In the genomic region with DNA sequence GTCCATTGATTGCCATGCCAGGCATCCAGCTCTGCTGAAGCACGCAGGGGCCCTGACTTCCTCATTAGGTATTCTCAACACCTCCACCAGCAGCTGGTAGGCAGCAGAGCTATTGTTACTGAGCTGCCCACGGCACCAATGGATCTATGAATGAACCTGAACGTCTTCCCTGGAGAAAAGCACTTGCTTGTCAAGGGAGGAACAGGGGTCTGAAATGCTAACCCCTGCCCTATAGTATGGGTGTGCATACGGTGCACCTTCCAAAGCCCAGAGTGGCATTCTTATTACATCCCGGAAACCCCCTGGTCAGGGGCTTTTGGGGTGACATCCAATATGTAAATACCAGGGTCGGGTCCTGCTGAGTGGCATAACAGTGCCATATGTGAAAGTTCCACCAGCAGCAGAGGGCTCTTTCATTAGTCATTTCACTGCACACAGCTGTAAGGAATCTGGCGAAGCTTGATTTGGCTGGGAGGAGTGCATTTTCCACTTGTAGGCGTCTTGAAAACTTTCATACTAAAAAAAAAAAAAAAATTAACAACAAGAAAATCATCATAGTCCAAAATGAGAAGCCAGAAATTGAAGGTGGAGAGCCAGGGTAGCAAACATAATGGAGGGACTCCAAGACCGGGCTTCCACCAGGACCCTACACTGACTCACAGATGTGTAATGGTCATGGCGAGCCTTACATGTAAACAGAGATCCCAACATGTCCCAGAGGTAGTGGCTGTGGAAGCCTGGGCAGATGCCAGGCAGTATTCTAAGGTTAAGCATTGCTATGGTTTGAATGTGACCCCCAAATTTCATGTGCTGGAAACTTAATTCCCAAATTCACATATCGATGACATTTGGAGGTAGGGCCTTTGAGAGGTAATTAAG, we compare ENCODE assay signal across 1 cellular context.
A peak's percentile ranks its signal among the peaks of the same experiment; 100 is the strongest.
TF ChIP-seq lines count a peak whose summit lies in the region.

No MANE protein-coding gene starts in this region.

TF ChIP-seq in GM12878, 131 proteins besides CTCF, POLR2A, EP300 and RAD21 (continued from another document):
- TF ChIP-seq SP1 (IDR thresholded peaks at IDR 0.05; ENCODE audit: low read depth, low read length) (peak; percentile 43), BCL11A (IDR thresholded peaks at IDR 0.05; ENCODE audit: low read depth, low read length) (peak; percentile 60), SPI1 (IDR thresholded peaks at IDR 0.05; ENCODE audit: borderline replicate concordance, insufficient read depth, low read depth, low read length) (peak; percentile 80), EED (IDR thresholded peaks at IDR 0.05; ENCODE audit: low read depth) (peak; percentile 70), IRF4 (IDR thresholded peaks at IDR 0.05; ENCODE audit: low read depth, low read length) (0 out of 2 replicates have a peak, but pooled peaks have one; percentile 14), BCLAF1 (IDR thresholded peaks at IDR 0.05) (no peak), CREM (IDR thresholded peaks at IDR 0.05; ENCODE audit: low read depth) (peak; percentile 36; the same call in 1 of the 2 replicates), SMARCA5 (IDR thresholded peaks at IDR 0.05) (peak; percentile 73; the same call in 1 of the 2 replicates), ZNF207 (IDR thresholded peaks at IDR 0.05; ENCODE audit: borderline replicate concordance) (no peak), JUNB (IDR thresholded peaks at IDR 0.05) (peak; percentile 63), MTA2 (IDR thresholded peaks at IDR 0.05; ENCODE audit: low read depth) (peak; percentile 35), DPF2 (IDR thresholded peaks at IDR 0.05) (peak; percentile 67), YY1 (IDR thresholded peaks at IDR 0.05; ENCODE audit: low read depth, low read length) (0 out of 2 replicates have a peak, but pooled peaks have one; percentile 7), IKZF1 (conservative IDR thresholded peaks at IDR 0.05) (peak; percentile 78), PAX5 (IDR thresholded peaks at IDR 0.05; ENCODE audit: borderline replicate concordance, low read depth, low read length) (peak; percentile 55; the same call in 1 of the 2 replicates), SMAD1 (IDR thresholded peaks at IDR 0.05; ENCODE audit: low read depth, partially characterized antibody) (no peak), GATAD2B (conservative IDR thresholded peaks at IDR 0.05; ENCODE audit: low read depth) (peak; percentile 87), ATF7 (IDR thresholded peaks at IDR 0.05; ENCODE audit: low read depth) (no peak; the same call in 1 of the 2 replicates), ZNF274 (IDR thresholded peaks at IDR 0.05; ENCODE audit: insufficient read depth, insufficient read length) (no peak), WRNIP1 (IDR thresholded peaks at IDR 0.05; ENCODE audit: borderline replicate concordance, low read depth, low read length) (no peak), NR2F1 (conservative IDR thresholded peaks at IDR 0.05) (peak; percentile 76), YBX1 (IDR thresholded peaks at IDR 0.05) (no peak), TAF1 (IDR thresholded peaks at IDR 0.05; ENCODE audit: borderline replicate concordance, low read depth, low read length) (no peak), MEF2A (IDR thresholded peaks at IDR 0.05; ENCODE audit: insufficient read depth, low read depth, low read length) (no peak), RELA (IDR thresholded peaks at IDR 0.05; ENCODE audit: borderline replicate concordance, partially characterized antibody) (peak; percentile 97), TCF12 (IDR thresholded peaks at IDR 0.05; ENCODE audit: low read depth, low read length) (peak; percentile 53; the same call in 1 of the 2 replicates), EGR1 (IDR thresholded peaks at IDR 0.05; ENCODE audit: borderline replicate concordance in 1 of 2, low read depth in 2 of 2, low read length in 2 of 2) (no peak)
- TF ChIP-seq, protein P1, sequence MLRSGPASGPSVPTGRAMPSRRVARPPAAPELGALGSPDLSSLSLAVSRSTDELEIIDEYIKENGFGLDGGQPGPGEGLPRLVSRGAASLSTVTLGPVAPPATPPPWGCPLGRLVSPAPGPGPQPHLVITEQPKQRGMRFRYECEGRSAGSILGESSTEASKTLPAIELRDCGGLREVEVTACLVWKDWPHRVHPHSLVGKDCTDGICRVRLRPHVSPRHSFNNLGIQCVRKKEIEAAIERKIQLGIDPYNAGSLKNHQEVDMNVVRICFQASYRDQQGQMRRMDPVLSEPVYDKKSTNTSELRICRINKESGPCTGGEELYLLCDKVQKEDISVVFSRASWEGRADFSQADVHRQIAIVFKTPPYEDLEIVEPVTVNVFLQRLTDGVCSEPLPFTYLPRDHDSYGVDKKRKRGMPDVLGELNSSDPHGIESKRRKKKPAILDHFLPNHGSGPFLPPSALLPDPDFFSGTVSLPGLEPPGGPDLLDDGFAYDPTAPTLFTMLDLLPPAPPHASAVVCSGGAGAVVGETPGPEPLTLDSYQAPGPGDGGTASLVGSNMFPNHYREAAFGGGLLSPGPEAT (IDR thresholded peaks at IDR 0.05; ENCODE audit: low read depth) = peak; percentile 83; the same call in 1 of the 2 replicates
- TF ChIP-seq, protein P2, sequence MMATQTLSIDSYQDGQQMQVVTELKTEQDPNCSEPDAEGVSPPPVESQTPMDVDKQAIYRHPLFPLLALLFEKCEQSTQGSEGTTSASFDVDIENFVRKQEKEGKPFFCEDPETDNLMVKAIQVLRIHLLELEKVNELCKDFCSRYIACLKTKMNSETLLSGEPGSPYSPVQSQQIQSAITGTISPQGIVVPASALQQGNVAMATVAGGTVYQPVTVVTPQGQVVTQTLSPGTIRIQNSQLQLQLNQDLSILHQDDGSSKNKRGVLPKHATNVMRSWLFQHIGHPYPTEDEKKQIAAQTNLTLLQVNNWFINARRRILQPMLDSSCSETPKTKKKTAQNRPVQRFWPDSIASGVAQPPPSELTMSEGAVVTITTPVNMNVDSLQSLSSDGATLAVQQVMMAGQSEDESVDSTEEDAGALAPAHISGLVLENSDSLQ (IDR thresholded peaks at IDR 0.05) = peak; percentile 73
- TF ChIP-seq, protein P3, sequence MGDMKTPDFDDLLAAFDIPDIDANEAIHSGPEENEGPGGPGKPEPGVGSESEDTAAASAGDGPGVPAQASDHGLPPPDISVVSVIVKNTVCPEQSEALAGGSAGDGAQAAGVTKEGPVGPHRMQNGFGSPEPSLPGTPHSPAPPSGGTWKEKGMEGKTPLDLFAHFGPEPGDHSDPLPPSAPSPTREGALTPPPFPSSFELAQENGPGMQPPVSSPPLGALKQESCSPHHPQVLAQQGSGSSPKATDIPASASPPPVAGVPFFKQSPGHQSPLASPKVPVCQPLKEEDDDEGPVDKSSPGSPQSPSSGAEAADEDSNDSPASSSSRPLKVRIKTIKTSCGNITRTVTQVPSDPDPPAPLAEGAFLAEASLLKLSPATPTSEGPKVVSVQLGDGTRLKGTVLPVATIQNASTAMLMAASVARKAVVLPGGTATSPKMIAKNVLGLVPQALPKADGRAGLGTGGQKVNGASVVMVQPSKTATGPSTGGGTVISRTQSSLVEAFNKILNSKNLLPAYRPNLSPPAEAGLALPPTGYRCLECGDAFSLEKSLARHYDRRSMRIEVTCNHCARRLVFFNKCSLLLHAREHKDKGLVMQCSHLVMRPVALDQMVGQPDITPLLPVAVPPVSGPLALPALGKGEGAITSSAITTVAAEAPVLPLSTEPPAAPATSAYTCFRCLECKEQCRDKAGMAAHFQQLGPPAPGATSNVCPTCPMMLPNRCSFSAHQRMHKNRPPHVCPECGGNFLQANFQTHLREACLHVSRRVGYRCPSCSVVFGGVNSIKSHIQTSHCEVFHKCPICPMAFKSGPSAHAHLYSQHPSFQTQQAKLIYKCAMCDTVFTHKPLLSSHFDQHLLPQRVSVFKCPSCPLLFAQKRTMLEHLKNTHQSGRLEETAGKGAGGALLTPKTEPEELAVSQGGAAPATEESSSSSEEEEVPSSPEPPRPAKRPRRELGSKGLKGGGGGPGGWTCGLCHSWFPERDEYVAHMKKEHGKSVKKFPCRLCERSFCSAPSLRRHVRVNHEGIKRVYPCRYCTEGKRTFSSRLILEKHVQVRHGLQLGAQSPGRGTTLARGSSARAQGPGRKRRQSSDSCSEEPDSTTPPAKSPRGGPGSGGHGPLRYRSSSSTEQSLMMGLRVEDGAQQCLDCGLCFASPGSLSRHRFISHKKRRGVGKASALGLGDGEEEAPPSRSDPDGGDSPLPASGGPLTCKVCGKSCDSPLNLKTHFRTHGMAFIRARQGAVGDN (IDR thresholded peaks at IDR 0.05) = peak; percentile 58
